17 cellular contexts compared by ENCODE assay signal in the genomic region with DNA sequence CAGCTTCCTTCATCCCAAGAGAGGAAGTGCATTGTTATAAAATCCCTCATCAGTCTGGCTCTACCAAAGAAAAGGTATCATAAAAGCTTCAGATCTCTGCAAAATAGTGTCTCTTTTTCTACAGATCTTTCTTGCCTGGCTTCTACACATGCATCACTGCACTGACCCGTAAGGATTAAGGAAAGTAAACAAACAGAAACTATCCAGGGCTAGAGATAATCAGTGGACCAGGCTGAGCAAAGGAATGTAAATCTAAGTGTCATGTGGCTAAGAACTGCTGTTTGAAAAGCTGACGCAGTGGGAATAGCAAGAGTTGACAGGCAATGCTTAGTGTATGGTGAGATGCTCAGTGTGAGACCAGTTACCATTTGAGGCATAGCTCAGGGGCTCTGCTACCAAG.
A peak's percentile ranks its signal among the peaks of the same experiment; 100 is the strongest.
DNase-seq lines count a peak whose midpoint lies in the region; ATAC-seq and TF ChIP-seq lines count a peak whose summit lies in the region.
"Had no signal": no experiment of that assay in that cellular context is flagged by ENCODE, and none has a peak within 500 bp of the region (broad histone marks: within the 10 kb centered on the region; RNA-seq: fewer than 3 reads in every experiment).

No MANE protein-coding gene starts in this region.

- no peaks in the 10 kb centered on the region for H3K36me3 Mint-ChIP-seq in stimulated activated effector memory CD8-positive, alpha-beta T cell treated with anti-CD3 and anti-CD28 coated beads, Interleukin-12 subunit alpha, Interleukin-12 subunit beta, amount 100 ng/mL, for 72 hours
- H3K36me3 Mint-ChIP-seq: activated naive CD4-positive, alpha-beta T cell treated with anti-CD3 and anti-CD28 coated beads, Interleukin-2, amount 10 ng/mL, durations not matched to agents 7 days and 5 days had no signal

- H3K9me3 ChIP-seq in right atrium auricular region = no peaks in the 10 kb centered on the region
- H3K9me3 ChIP-seq: BLaER1 treated with 17β-estradiol and CSF1 and Interleukin-3, amounts not matched to agents 10 nM and 100 nM; body of pancreas; ovary had no signal

- no peak overlapping the region for H3K4me3 ChIP-seq in right atrium auricular region
- H3K4me3 ChIP-seq: BLaER1 treated with 17β-estradiol and CSF1 and Interleukin-3, amounts not matched to agents 10 nM and 100 nM; body of pancreas; K562; ovary had no signal

- no peak for TF ChIP-seq CTCF in right atrium auricular region (IDR thresholded peaks at IDR 0.05)

- ATAC-seq in left lobe of liver (peak; percentile 26), GM21390 (IDR thresholded peaks at IDR 0.05; ENCODE audit: unreplicated experiment) (no peak)
- peak; percentile 13 for ATAC-seq in stimulated activated effector memory CD8-positive, alpha-beta T cell treated with anti-CD3 and anti-CD28 coated beads, Interleukin-12 subunit alpha, Interleukin-12 subunit beta, amount 100 ng/mL, for 72 hours
- ATAC-seq: body of pancreas, K562 had no signal

- no peak overlapping the region for H3K27ac ChIP-seq in right atrium auricular region
- H3K27ac ChIP-seq: BLaER1 treated with 17β-estradiol and CSF1 and Interleukin-3, amounts not matched to agents 10 nM and 100 nM; body of pancreas; ovary had no signal

- H3K9me3 Mint-ChIP-seq in stimulated activated effector memory CD8-positive, alpha-beta T cell treated with anti-CD3 and anti-CD28 coated beads, Interleukin-12 subunit alpha, Interleukin-12 subunit beta, amount 100 ng/mL, for 72 hours = no peaks in the 10 kb centered on the region
- H3K9me3 Mint-ChIP-seq: activated B cell treated with CpG ODN at 0.5 μM for 24 hours; activated naive CD4-positive, alpha-beta T cell treated with anti-CD3 and anti-CD28 coated beads, Interleukin-2, amount 10 ng/mL, durations not matched to agents 7 days and 5 days had no signal

- DNase-seq in H4 (ENCODE audit: low spot score) (peak; percentile 68), astrocyte of the hippocampus (ENCODE audit: low read depth, low spot score) (peak; percentile 0), left lobe of liver (ENCODE audit: low spot score) (no peak), right atrium auricular region (ENCODE audit: low spot score) (no peak)
- DNase-seq in stimulated activated effector memory CD8-positive, alpha-beta T cell treated with anti-CD3 and anti-CD28 coated beads, Interleukin-12 subunit alpha, Interleukin-12 subunit beta, amount 100 ng/mL, for 72 hours (ENCODE audit: low spot score in 2 of 2) = no peak
- DNase-seq in activated CD4-positive, alpha-beta T cell treated with anti-CD3 and anti-CD28 coated beads, Interleukin-2, amount 50 U/mL, for 48 hours = no peak
- DNase-seq: activated B cell treated with CpG ODN at 0.5 μM for 24 hours; activated naive CD4-positive, alpha-beta T cell treated with anti-CD3 and anti-CD28 coated beads, Interleukin-2, amount 10 ng/mL, durations not matched to agents 7 days and 5 days; body of pancreas; effector CD4-positive, alpha-beta T cell; mammary epithelial cell; NCI-H1092 treated with DMSO at 0.1 percent for 48 hours; ovary; stimulated activated CD4-positive, alpha-beta T cell treated with anti-CD3 and anti-CD28 coated beads, Interleukin-12 subunit alpha, Interleukin-12 subunit beta, amount 100 ng/mL, for 4 hours had no signal

- no peak overlapping the region for H3K4me3 Mint-ChIP-seq in stimulated activated effector memory CD8-positive, alpha-beta T cell treated with anti-CD3 and anti-CD28 coated beads, Interleukin-12 subunit alpha, Interleukin-12 subunit beta, amount 100 ng/mL, for 72 hours
- H3K4me3 Mint-ChIP-seq: activated B cell treated with CpG ODN at 0.5 μM for 24 hours; activated naive CD4-positive, alpha-beta T cell treated with anti-CD3 and anti-CD28 coated beads, Interleukin-2, amount 10 ng/mL, durations not matched to agents 7 days and 5 days had no signal

- H3K27ac Mint-ChIP-seq in stimulated activated effector memory CD8-positive, alpha-beta T cell treated with anti-CD3 and anti-CD28 coated beads, Interleukin-12 subunit alpha, Interleukin-12 subunit beta, amount 100 ng/mL, for 72 hours = no peak overlapping the region
- H3K27ac Mint-ChIP-seq: activated B cell treated with CpG ODN at 0.5 μM for 24 hours; activated naive CD4-positive, alpha-beta T cell treated with anti-CD3 and anti-CD28 coated beads, Interleukin-2, amount 10 ng/mL, durations not matched to agents 7 days and 5 days had no signal

- no peaks in the 10 kb centered on the region for H3K4me1 Mint-ChIP-seq in stimulated activated effector memory CD8-positive, alpha-beta T cell treated with anti-CD3 and anti-CD28 coated beads, Interleukin-12 subunit alpha, Interleukin-12 subunit beta, amount 100 ng/mL, for 72 hours
- H3K4me1 Mint-ChIP-seq: activated B cell treated with CpG ODN at 0.5 μM for 24 hours; activated naive CD4-positive, alpha-beta T cell treated with anti-CD3 and anti-CD28 coated beads, Interleukin-2, amount 10 ng/mL, durations not matched to agents 7 days and 5 days had no signal

- no peaks in the 10 kb centered on the region for H3K4me1 ChIP-seq in right atrium auricular region
- H3K4me1 ChIP-seq: BLaER1 treated with 17β-estradiol and CSF1 and Interleukin-3, amounts not matched to agents 10 nM and 100 nM; body of pancreas had no signal

- no peaks in the 10 kb centered on the region for H3K36me3 ChIP-seq in right atrium auricular region
- H3K36me3 ChIP-seq: BLaER1 treated with 17β-estradiol and CSF1 and Interleukin-3, amounts not matched to agents 10 nM and 100 nM; ovary had no signal

- no peaks in the 10 kb centered on the region for H3K27me3 ChIP-seq in right atrium auricular region
- H3K27me3 ChIP-seq: BLaER1 treated with 17β-estradiol and CSF1 and Interleukin-3, amounts not matched to agents 10 nM and 100 nM; body of pancreas; ovary had no signal

Comparison
In these comparisons a context has a peak if more than half of its experiments do, and no peak if none do; other contexts are left out.
1. DNase-seq: peak in H4 (single experiment) and astrocyte of the hippocampus (single experiment); none in left lobe of liver (single experiment), stimulated activated effector memory CD8-positive, alpha-beta T cell treated with anti-CD3 and anti-CD28 coated beads, Interleukin-12 subunit alpha, Interleukin-12 subunit beta, amount 100 ng/mL, for 72 hours (0 of 2), right atrium auricular region (single experiment) and activated CD4-positive, alpha-beta T cell treated with anti-CD3 and anti-CD28 coated beads, Interleukin-2, amount 50 U/mL, for 48 hours (0 of 2).